Comparison of ENCODE assay signal across 8 cellular contexts in genomic region chr1:161133220-161133740, GRCh38. TPM values are rescaled to one million over a fixed set of nuclear protein-coding genes. Genes with fewer than 3 reads are reported as not detected.
A peak's percentile ranks its signal among the peaks of the same experiment; 100 is the strongest.
DNase-seq lines count a peak whose midpoint lies in the region; ATAC-seq and TF ChIP-seq lines count a peak whose summit lies in the region.

No MANE protein-coding gene starts in this region.

- no peak for TF ChIP-seq CTCF in Panc1 (IDR thresholded peaks at IDR 0.05)
- TF ChIP-seq CTCF in right atrium auricular region (IDR thresholded peaks at IDR 0.05) = no peak

- no peaks in the 10 kb centered on the region for H3K27me3 ChIP-seq in Panc1 (ENCODE audit: control insufficient read depth, insufficient read depth, low read length)
- H3K27me3 ChIP-seq in right atrium auricular region = no peaks in the 10 kb centered on the region

- peak; percentile 54 for ATAC-seq in Panc1

- peaks cover 14% of the 10 kb centered on the region for H3K4me1 ChIP-seq in Panc1 (ENCODE audit: control insufficient read depth, insufficient read depth, low read length)
- H3K4me1 ChIP-seq in right atrium auricular region = peaks cover 0 to 32% of the 10 kb centered on the region in 2 donors

- no peaks in the 10 kb centered on the region for H3K9me3 Mint-ChIP-seq in T-helper 2 cell treated with Interferon-gamma antibody and Interleukin-4, amounts not matched to agents 5 μg/mL and 100 μg/mL, for 36 hours

- CTCF ChIA-PET in Panc1 (lab: Charles Lee) = interaction anchor here (0.7 kb wide), 1 partner anchor 135 kb away, joined by 3 read pairs; no protein-coding TSS in a partner anchor

- in situ Hi-C loops in Panc1 (cut with HindIII; ENCODE audit: low pct_unique_long_range_greater_than_20kb, low sequenced_read_pairs) = no loop called here

- H3K9me3 ChIP-seq in Panc1 (ENCODE audit: control insufficient read depth, insufficient read depth, low read depth, low read length) (no peaks in the 10 kb centered on the region), right atrium auricular region (no peaks in the 10 kb centered on the region)

- H3K36me3 ChIP-seq in Panc1 (ENCODE audit: control insufficient read depth, insufficient read depth, low read length) = peaks cover 10% of the 10 kb centered on the region
- peaks cover 10% of the 10 kb centered on the region for H3K36me3 ChIP-seq in right atrium auricular region

- H3K27ac ChIP-seq in Panc1 (ENCODE audit: low read length) = peak overlapping the region; percentile 99
- peak overlapping the region; percentile 93 to 95 for H3K27ac ChIP-seq in right atrium auricular region
- H3K27ac ChIP-seq in temporal lobe (ENCODE audit: low read depth, low read length) = peak overlapping the region; percentile 93

- no peaks in the 10 kb centered on the region for H3K27me3 Mint-ChIP-seq in T-helper 2 cell treated with Interferon-gamma antibody and Interleukin-4, amounts not matched to agents 5 μg/mL and 100 μg/mL, for 36 hours (ENCODE audit: low read depth)

- intact Hi-C loops in Panc1 (cut with micrococcal nuclease; ENCODE audit: unreplicated experiment) = no loop called here

- POLR2A ChIA-PET in Panc1 (lab: Charles Lee) = interaction anchor here (0.5 to 1.4 kb wide), 3 partner anchors 15 to 33 kb away, joined by 3 to 8 read pairs (median 5); no protein-coding TSS in a partner anchor

- H3K27ac Mint-ChIP-seq in T-helper 2 cell treated with Interferon-gamma antibody and Interleukin-4, amounts not matched to agents 5 μg/mL and 100 μg/mL, for 36 hours = no peak overlapping the region

- H3K36me3 Mint-ChIP-seq in T-helper 2 cell treated with Interferon-gamma antibody and Interleukin-4, amounts not matched to agents 5 μg/mL and 100 μg/mL, for 36 hours (ENCODE audit: low read depth) = peaks cover 14% of the 10 kb centered on the region

- H3K4me1 Mint-ChIP-seq in T-helper 2 cell treated with Interferon-gamma antibody and Interleukin-4, amounts not matched to agents 5 μg/mL and 100 μg/mL, for 36 hours (ENCODE audit: low read depth) = peaks cover 30% of the 10 kb centered on the region

- TSS peak; percentile 91 for BruUV-seq in Panc1 (replicated peaks; lab: Mats Ljungman, UMichigan)

- H3K4me3 Mint-ChIP-seq in T-helper 2 cell treated with Interferon-gamma antibody and Interleukin-4, amounts not matched to agents 5 μg/mL and 100 μg/mL, for 36 hours = no peak overlapping the region

- H3K4me3 ChIP-seq in Panc1 (ENCODE audit: low read depth in 2 of 2, low read length in 2 of 2) = peak overlapping the region; percentile 96 to 99
- peak overlapping the region; percentile 81 to 83 for H3K4me3 ChIP-seq in right atrium auricular region

- DNase-seq in DMS53 (lab: John Stamatoyannopoulos, UW) = peak; percentile 63
- DNase-seq in DMS53 treated with DMSO at 0.1 percent for 48 hours (lab: John Stamatoyannopoulos, UW; ENCODE audit: unreplicated experiment) = no peak
- no peak for DNase-seq in Panc1 (ENCODE audit: low read depth, low spot score)
- no peak for DNase-seq in right atrium auricular region (ENCODE audit: low spot score)
- DNase-seq in T-helper 2 cell treated with Interferon-gamma antibody and Interleukin-4, amounts not matched to agents 5 μg/mL and 100 μg/mL, for 36 hours (ENCODE audit: low spot score) = no peak
- no peak for DNase-seq in effector CD4-positive, alpha-beta T cell
- no peak for DNase-seq in germinal center (ENCODE audit: low spot score)

RNA-seq across cellular contexts. Expression of gene DEDD, which starts 0.8 kb away (rescaled TPM):
- 42.5 TPM for total RNA-seq in Panc1 (2021; ENCODE audit: unreplicated experiment)
- 52.6 TPM for polyA plus RNA-seq in Panc1 (2012; ENCODE audit: insufficient read length)
- 10 to 100 TPM; 21.8 to 28.9 TPM for total RNA-seq in right atrium auricular region
- total RNA-seq in temporal lobe = 20.2 TPM

RNA-seq across cellular contexts. Expression of gene NIT1, which starts 15.4 kb away (rescaled TPM):
- 31.3 TPM for total RNA-seq in Panc1 (2021; ENCODE audit: unreplicated experiment)
- 26.8 TPM for polyA plus RNA-seq in Panc1 (2012; ENCODE audit: insufficient read length)
- total RNA-seq in right atrium auricular region = 10 to 100 TPM; 19.1 to 26.0 TPM
- 9.8 TPM for total RNA-seq in temporal lobe

RNA-seq across cellular contexts. Expression of gene PFDN2, which starts 15.4 kb away (rescaled TPM):
- total RNA-seq in Panc1 (2021; ENCODE audit: unreplicated experiment) (98.6 TPM), right atrium auricular region (10 to 100 TPM; 39.9 to 42.2 TPM), temporal lobe (34.7 TPM)
- polyA plus RNA-seq in Panc1 (2012; ENCODE audit: insufficient read length) = 161 TPM

RNA-seq across cellular contexts. Expression of gene UFC1, which starts 20.5 kb away (rescaled TPM):
- 127 TPM for total RNA-seq in Panc1 (2021; ENCODE audit: unreplicated experiment)
- 179 TPM for polyA plus RNA-seq in Panc1 (2012; ENCODE audit: insufficient read length)
- total RNA-seq in right atrium auricular region = 10 to 100 TPM; 53.0 to 77.4 TPM
- total RNA-seq in temporal lobe = 105 TPM

RNA-seq across cellular contexts. Expression of gene USP21, which starts 26.0 kb away (rescaled TPM):
- total RNA-seq in Panc1 (2021; ENCODE audit: unreplicated experiment) = 41.9 TPM
- polyA plus RNA-seq in Panc1 (2012; ENCODE audit: insufficient read length) = 35.0 TPM
- 10 to 100 TPM; 13.5 to 14.4 TPM for total RNA-seq in right atrium auricular region
- total RNA-seq in temporal lobe = 14.8 TPM
